In genomic region chr7:19772323-19772722, GRCh38 we compare ENCODE assay signal across 14 cellular contexts. TPM values are rescaled to one million over a fixed set of nuclear protein-coding genes. Genes with fewer than 3 reads are reported as not detected.
DNase-seq lines count a peak whose midpoint lies in the region; ATAC-seq and TF ChIP-seq lines count a peak whose summit lies in the region.
"Had no signal": no experiment of that assay in that cellular context is flagged by ENCODE, and none has a peak within 500 bp of the region (broad histone marks: within the 10 kb centered on the region; RNA-seq: fewer than 3 reads in every experiment).

No MANE protein-coding gene starts in this region.

- H3K36me3 Mint-ChIP-seq in MCF 10A (ENCODE audit: insufficient read depth, unreplicated experiment), result no peaks in the 10 kb centered on the region

- intact Hi-C loops in breast epithelium (cut with DNase I; ENCODE audit: low total_unique reads), result no loop called here
- intact Hi-C loops in MCF 10A (cut with micrococcal nuclease), result no loop called here

- H3K4me3 Mint-ChIP-seq in MCF 10A (ENCODE audit: unreplicated experiment), result no peak overlapping the region

- DNase-seq in breast epithelium (ENCODE audit: low spot score in 2 of 2) (no peak), MCF 10A (ENCODE audit: unreplicated experiment) (no peak), astrocyte of the hippocampus (ENCODE audit: low read depth, low spot score) (peak; percentile 7), kidney epithelial cell (ENCODE audit: low read depth) (no peak), thoracic aorta (ENCODE audit: low spot score) (no peak), NCI-H2196 treated with DMSO at 0.1 percent for 48 hours (lab: John Stamatoyannopoulos, UW; ENCODE audit: unreplicated experiment) (no peak)
- DNase-seq: activated CD4-positive, alpha-beta T cell treated with anti-CD3 and anti-CD28 coated beads, Interleukin-2, amount 50 U/mL, for 1 hour; effector CD4-positive, alpha-beta T cell; occipital lobe had no signal

- no peaks in the 10 kb centered on the region for H3K9me3 ChIP-seq in breast epithelium
- no peaks in the 10 kb centered on the region for H3K9me3 ChIP-seq in thoracic aorta
- H3K9me3 ChIP-seq: uterus had no signal

- no peak overlapping the region for H3K27ac Mint-ChIP-seq in MCF 10A (ENCODE audit: low read depth, unreplicated experiment)
- H3K27ac Mint-ChIP-seq: activated naive CD4-positive, alpha-beta T cell treated with anti-CD3 and anti-CD28 coated beads, Interleukin-2, amount 50 U/mL, for 72 hours had no signal

- peaks cover 8% of the 10 kb centered on the region for H3K4me1 Mint-ChIP-seq in MCF 10A (ENCODE audit: insufficient read depth, unreplicated experiment)

- no peaks in the 10 kb centered on the region for H3K9me3 Mint-ChIP-seq in MCF 10A (ENCODE audit: unreplicated experiment)
- H3K9me3 Mint-ChIP-seq: activated naive CD4-positive, alpha-beta T cell treated with anti-CD3 and anti-CD28 coated beads, Interleukin-2, amount 50 U/mL, for 72 hours had no signal

- no TSS peak for BruUV-seq in MCF 10A (replicated peaks; lab: Mats Ljungman, UMichigan)

- H3K4me3 ChIP-seq in breast epithelium (peak overlapping the region; percentile 5 to 52 (median 10)), kidney epithelial cell (ENCODE audit: low read depth, low read length) (peak overlapping the region; percentile 47), thoracic aorta (peak overlapping the region; percentile 55)

- H3K27me3 ChIP-seq in breast epithelium (peaks cover 0 to 32% of the 10 kb centered on the region in 2 donors), kidney epithelial cell (ENCODE audit: control insufficient read depth, insufficient read depth, low read length) (no peaks in the 10 kb centered on the region), thoracic aorta (replicated peaks; ENCODE audit: insufficient read depth) (no peaks in the 10 kb centered on the region)

- ATAC-seq in thoracic aorta (ENCODE audit: insufficient number of reproducible peaks, low FRiP score, low read depth) (no peak), HG03457 (IDR thresholded peaks at IDR 0.05; ENCODE audit: unreplicated experiment) (no peak), HG03196 (IDR thresholded peaks at IDR 0.05; ENCODE audit: unreplicated experiment) (no peak)
- ATAC-seq: activated naive CD4-positive, alpha-beta T cell treated with anti-CD3 and anti-CD28 coated beads, Interleukin-2, amount 50 U/mL, for 72 hours had no signal

- no peak for TF ChIP-seq CTCF in breast epithelium (IDR thresholded peaks at IDR 0.05)
- no peak for TF ChIP-seq CTCF in MCF 10A (IDR thresholded peaks at IDR 0.05; ENCODE audit: unreplicated experiment)
- no peak for TF ChIP-seq CTCF in kidney epithelial cell (IDR thresholded peaks at IDR 0.05; ENCODE audit: insufficient read depth, low read length, poor library complexity, severe bottlenecking)
- TF ChIP-seq CTCF in thoracic aorta (IDR thresholded peaks at IDR 0.05), result no peak

- CTCF ChIA-PET in MCF 10A (lab: Yijun Ruan, JAX), result interaction anchor here (0.5 to 1.4 kb wide), 5 partner anchors 18 to 826 kb away, joined by 3 to 6 read pairs (median 3); no protein-coding TSS in a partner anchor

- no peak for TF ChIP-seq POLR2A in breast epithelium (IDR thresholded peaks at IDR 0.05)

- H3K27ac ChIP-seq in breast epithelium (no peak overlapping the region), thoracic aorta (no peak overlapping the region)
- H3K27ac ChIP-seq: uterus had no signal

- no peaks in the 10 kb centered on the region for H3K36me3 ChIP-seq in breast epithelium
- no peaks in the 10 kb centered on the region for H3K36me3 ChIP-seq in kidney epithelial cell (ENCODE audit: control insufficient read depth, insufficient read depth, low read length)
- H3K36me3 ChIP-seq in thoracic aorta, result no peaks in the 10 kb centered on the region
- H3K36me3 ChIP-seq: uterus had no signal

- no peaks in the 10 kb centered on the region for H3K4me1 ChIP-seq in breast epithelium
- peaks cover 10 to 16% of the 10 kb centered on the region in 2 donors for H3K4me1 ChIP-seq in thoracic aorta (ENCODE audit: control insufficient read depth in 1 of 2, low read depth in 2 of 2)
- H3K4me1 ChIP-seq: uterus had no signal

- POLR2A ChIA-PET in MCF 10A (lab: Yijun Ruan, JAX), result interaction anchor here (1.9 kb wide), 1 partner anchor 10 kb away, joined by 5 read pairs; no protein-coding TSS in a partner anchor

- H3K27me3 Mint-ChIP-seq in MCF 10A (ENCODE audit: insufficient read depth, unreplicated experiment), result peaks cover 15% of the 10 kb centered on the region

RNA-seq across cellular contexts. Expression of gene TMEM196, which starts 1.1 kb away (rescaled TPM):
- not detected for total RNA-seq in breast epithelium
- total RNA-seq in MCF 10A (2022), result not detected in 2 replicates
- not detected in 2 replicates for total RNA-seq in kidney epithelial cell
- total RNA-seq in thoracic aorta, result not detected
- total RNA-seq: activated naive CD4-positive, alpha-beta T cell treated with anti-CD3 and anti-CD28 coated beads, Interleukin-2, amount 50 U/mL, for 72 hours; SK-MEL-5 had no signal
